Comparison of ENCODE assay signal across 8 cellular contexts in genomic region chr3:127820221-127820870, GRCh38. TPM values are rescaled to one million over a fixed set of nuclear protein-coding genes. Genes with fewer than 3 reads are reported as not detected.
DNase-seq lines count a peak whose midpoint lies in the region; ATAC-seq and TF ChIP-seq lines count a peak whose summit lies in the region.

No MANE protein-coding gene starts in this region.

- no peaks in the 10 kb centered on the region for H3K9me3 ChIP-seq in esophagus (ENCODE audit: control insufficient read depth in 2 of 2, insufficient read depth in 1 of 2, low read depth in 1 of 2, low read length in 1 of 2)
- no peaks in the 10 kb centered on the region for H3K9me3 ChIP-seq in stomach

- POLR2A ChIA-PET in GM10248 (lab: Yijun Ruan, JAX), result no interaction called here

- H3K36me3 ChIP-seq in esophagus (ENCODE audit: control insufficient read depth in 2 of 2, insufficient read depth in 2 of 2, low read length in 1 of 2) (peaks cover 2% of the 10 kb centered on the region in 2 donors), stomach (peaks cover 0 to 9% (median 4%) of the 10 kb centered on the region in 4 donors)

- peak overlapping the region in 1 of 2 donors; percentile 73 for H3K4me3 ChIP-seq in esophagus (ENCODE audit: low read depth in 1 of 2, low read length in 2 of 2)
- peak overlapping the region in 3 of 4 donors; percentile 9 to 84 (median 21) for H3K4me3 ChIP-seq in stomach

- H3K27ac ChIP-seq in esophagus (ENCODE audit: low read depth in 2 of 2, low read length in 1 of 2) (peak overlapping the region; percentile 60 to 88), stomach (peak overlapping the region; percentile 25 to 90 (median 88))

- CTCF ChIA-PET in GM10248 (lab: Yijun Ruan, JAX), result interaction anchor here (0.7 to 1.4 kb wide), 4 partner anchors 9 to 38 kb away, joined by 3 to 5 read pairs (median 4); no protein-coding TSS in a partner anchor

- H3K4me1 ChIP-seq in esophagus (ENCODE audit: control insufficient read depth in 2 of 2, insufficient read depth in 2 of 2, low read length in 1 of 2) (peaks cover 3 to 25% of the 10 kb centered on the region in 2 donors), stomach (peaks cover 19 to 78% (median 68%) of the 10 kb centered on the region in 4 donors)

- peak; percentile 51 for DNase-seq in DMS 273 (lab: John Stamatoyannopoulos, UW; ENCODE audit: unreplicated experiment)
- no peak for DNase-seq in DMS 273 treated with DMSO at 0.1 percent for 48 hours (lab: John Stamatoyannopoulos, UW)
- peak; percentile 39 for DNase-seq in MV-4-11 (lab: John Stamatoyannopoulos, UW)
- DNase-seq in stomach, result no peak
- no peak for DNase-seq in GM10248 (ENCODE audit: extremely low spot score)
- no peak for DNase-seq in T1000 (lab: John Stamatoyannopoulos, UW)

- TF ChIP-seq CTCF in stomach (IDR thresholded peaks at IDR 0.05), result no peak
- TF ChIP-seq CTCF in GM10248 (IDR thresholded peaks at IDR 0.05; ENCODE audit: control extremely low read depth, extremely low read depth, low read depth, missing control alignments), result no peak

- H3K27me3 ChIP-seq in esophagus (ENCODE audit: control insufficient read depth in 1 of 2, insufficient read depth in 2 of 2, low read length in 2 of 2), result no peaks in the 10 kb centered on the region
- peaks cover 0 to 8% (median 0%) of the 10 kb centered on the region in 3 donors for H3K27me3 ChIP-seq in stomach

- 32 to 35% methylated on average over 10 of the region's 10 CpGs for WGBS in esophagus, 2 donors
- 35 to 46% (median 39%) methylated on average over 10 of the region's 10 CpGs for WGBS in stomach, 5 donors

- ATAC-seq in HG03095 (IDR thresholded peaks at IDR 0.05; ENCODE audit: unreplicated experiment), result no peak

- no peak for TF ChIP-seq EP300 in stomach (IDR thresholded peaks at IDR 0.05)

- intact Hi-C loops in stomach (cut with DNase I; ENCODE audit: low total_unique reads), result loop anchor here (10.0 kb wide), 1 partner anchor 126 kb away; no protein-coding TSS in a partner anchor

- TF ChIP-seq POLR2A in stomach (IDR thresholded peaks at IDR 0.05), result no peak

RNA-seq across cellular contexts. Expression of gene MGLL, which starts 2.0 kb away (rescaled TPM):
- polyA plus RNA-seq in esophagus (10 to 100 TPM; 78.0 to 99.1 TPM), stomach (10 to 100 TPM; 17.3 to 50.9 (median 25.0) TPM)
- total RNA-seq in stomach, result 100 to 1,000 TPM in 1 of 5 donors, 10 to 100 TPM in 4; 10.5 to 118 (median 55.1) TPM

Comparison
In these comparisons a context has a peak if more than half of its experiments do, and no peak if none do; other contexts are left out.
1. DNase-seq: peak in DMS 273 (single experiment) and MV-4-11 (single experiment); none in DMS 273 treated with DMSO at 0.1 percent for 48 hours (single experiment), stomach (single experiment), GM10248 (single experiment) and T1000 (single experiment).